ENCODE assay signal across 8 cellular contexts in genomic region chr7:24812313-24812945, GRCh38. TPM values are rescaled to one million over a fixed set of nuclear protein-coding genes. Genes with fewer than 3 reads are reported as not detected.
DNase-seq lines count a peak whose midpoint lies in the region; ATAC-seq and TF ChIP-seq lines count a peak whose summit lies in the region.

No MANE protein-coding gene starts in this region.

- no peaks in the 10 kb centered on the region for H3K4me1 ChIP-seq in CD8-positive, alpha-beta memory T cell (ENCODE audit: insufficient read depth, low read length)

- no peaks in the 10 kb centered on the region for H3K9me3 Mint-ChIP-seq in CD8-positive, alpha-beta memory T cell

- no peaks in the 10 kb centered on the region for H3K27me3 Mint-ChIP-seq in CD8-positive, alpha-beta memory T cell

- ATAC-seq in GM21528 (IDR thresholded peaks at IDR 0.05; ENCODE audit: low FRiP score, unreplicated experiment) (peak; percentile 55), omental fat pad (ENCODE audit: low FRiP score) (peak; percentile 84), GM21619 (IDR thresholded peaks at IDR 0.05; ENCODE audit: unreplicated experiment) (no peak), HG03039 (IDR thresholded peaks at IDR 0.05; ENCODE audit: unreplicated experiment) (no peak)

- peaks cover 3 to 86% (median 35%) of the 10 kb centered on the region in 3 donors for H3K36me3 Mint-ChIP-seq in CD8-positive, alpha-beta memory T cell

- peak overlapping the region in 4 of 8 donors; percentile 14 to 61 (median 34) for H3K27ac Mint-ChIP-seq in CD8-positive, alpha-beta memory T cell

- no peaks in the 10 kb centered on the region for H3K27me3 ChIP-seq in CD8-positive, alpha-beta memory T cell (ENCODE audit: insufficient read depth, low read length, poor library complexity, severe bottlenecking)

- H3K27ac ChIP-seq in CD8-positive, alpha-beta memory T cell (ENCODE audit: low read depth, low read length) = no peak overlapping the region

- CTCF ChIA-PET in CD8-positive, alpha-beta memory T cell (lab: Charles Lee) = interaction anchor here (0.7 to 11.2 kb wide), 39 partner anchors 9 to 348 kb away, joined by 3 to 209 read pairs (median 5); partner anchors contain the start of genes CYCS and OSBPL3

- DNase-seq in CD8-positive, alpha-beta memory T cell = peak; percentile 21 to 56 (median 40)
- DNase-seq in NCI-H748 treated with DMSO at 0.1 percent for 48 hours (lab: John Stamatoyannopoulos, UW) (peak; percentile 62), activated T-cell treated with anti-CD3 and anti-CD28 coated beads for 24 hours (ENCODE audit: low read depth) (peak; percentile 23), fibroblast of pulmonary artery (ENCODE audit: low read depth) (peak; percentile 62), omental fat pad (ENCODE audit: low spot score) (no peak)

- H3K36me3 ChIP-seq in CD8-positive, alpha-beta memory T cell (ENCODE audit: insufficient read depth, low read length) = peaks cover 43% of the 10 kb centered on the region

- POLR2A ChIA-PET in CD8-positive, alpha-beta memory T cell (lab: Charles Lee) = interaction anchor here (0.9 to 1.2 kb wide), 2 partner anchors 8 to 10 kb away, joined by 3 to 4 read pairs; no protein-coding TSS in a partner anchor

- H3K4me3 ChIP-seq in CD8-positive, alpha-beta memory T cell (ENCODE audit: low read length) = no peak overlapping the region
- no peak overlapping the region for H3K4me3 ChIP-seq in fibroblast of pulmonary artery (replicated peaks; ENCODE audit: low read depth, low read length)

- H3K4me1 Mint-ChIP-seq in CD8-positive, alpha-beta memory T cell = peaks cover 0 to 4% (median 0%) of the 10 kb centered on the region in 3 donors

- no peaks in the 10 kb centered on the region for H3K9me3 ChIP-seq in CD8-positive, alpha-beta memory T cell (ENCODE audit: low read length)

- no peak overlapping the region for H3K4me3 Mint-ChIP-seq in CD8-positive, alpha-beta memory T cell

- TF ChIP-seq CTCF in fibroblast of pulmonary artery (IDR thresholded peaks at IDR 0.05; ENCODE audit: low read length, missing control alignments) (peak; percentile 85), omental fat pad (IDR thresholded peaks at IDR 0.05) (peak in 1 of 3 donors; percentile 49)

RNA-seq across cellular contexts. Expression of gene GSDME, which starts 55.2 kb away (rescaled TPM):
- total RNA-seq in CD8-positive, alpha-beta memory T cell = 1 to 10 TPM; 3.7 to 3.9 TPM
- 0.26 TPM for polyA plus RNA-seq in CD8-positive, alpha-beta memory T cell
- 10 to 100 TPM; 14.8 to 58.3 (median 30.7) TPM for total RNA-seq in omental fat pad

Comparison
In these comparisons a context has a peak if more than half of its experiments do, and no peak if none do; other contexts are left out.
1. ATAC-seq: peak in GM21528 (single experiment) and omental fat pad (single experiment); none in GM21619 (single experiment) and HG03039 (single experiment).